Comparison of ENCODE assay signal across 1 cellular context in the genomic region with DNA sequence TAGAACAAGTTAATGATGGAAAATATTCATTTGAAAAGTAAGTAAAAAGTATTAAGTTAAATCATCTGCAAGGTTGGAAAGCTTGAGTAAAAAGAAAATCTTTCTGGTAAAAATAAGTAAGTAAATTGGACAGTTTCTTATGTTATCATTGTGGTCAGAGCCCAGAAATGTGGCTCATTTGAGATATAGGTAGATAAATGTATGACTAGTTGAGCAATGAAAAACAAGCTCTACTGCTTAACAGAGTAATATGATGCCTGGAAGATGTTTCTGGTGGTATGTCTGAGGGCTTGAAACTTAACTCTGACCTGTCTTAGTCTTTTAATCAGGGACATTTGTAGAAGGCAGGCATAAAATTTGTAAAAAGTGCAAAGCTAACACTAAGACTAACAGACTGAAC.
TF ChIP-seq lines count a peak whose summit lies in the region.

No MANE protein-coding gene starts in this region.

TF ChIP-seq in SK-N-SH, 30 proteins besides CTCF, POLR2A, EP300 and RAD21 (continued from another document):
- TF ChIP-seq, protein P1, sequence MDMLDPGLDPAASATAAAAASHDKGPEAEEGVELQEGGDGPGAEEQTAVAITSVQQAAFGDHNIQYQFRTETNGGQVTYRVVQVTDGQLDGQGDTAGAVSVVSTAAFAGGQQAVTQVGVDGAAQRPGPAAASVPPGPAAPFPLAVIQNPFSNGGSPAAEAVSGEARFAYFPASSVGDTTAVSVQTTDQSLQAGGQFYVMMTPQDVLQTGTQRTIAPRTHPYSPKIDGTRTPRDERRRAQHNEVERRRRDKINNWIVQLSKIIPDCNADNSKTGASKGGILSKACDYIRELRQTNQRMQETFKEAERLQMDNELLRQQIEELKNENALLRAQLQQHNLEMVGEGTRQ (IDR thresholded peaks at IDR 0.05; ENCODE audit: borderline replicate concordance, low read depth, low read length), result no peak
- no peak for TF ChIP-seq GATA2 (CRISPR knock-in tag; IDR thresholded peaks at IDR 0.05)
- TF ChIP-seq RFX5 (IDR thresholded peaks at IDR 0.05; ENCODE audit: low read length), result no peak
- TF ChIP-seq POLR2AphosphoS5 (IDR thresholded peaks at IDR 0.05; ENCODE audit: low read depth, low read length), result no peak
- no peak for TF ChIP-seq RCOR1 (IDR thresholded peaks at IDR 0.05; ENCODE audit: low read length)
- no peak for TF ChIP-seq TEAD4 (IDR thresholded peaks at IDR 0.05; ENCODE audit: borderline replicate concordance, insufficient read depth)
- TF ChIP-seq CHD2 (IDR thresholded peaks at IDR 0.05; ENCODE audit: low read length, partially characterized antibody), result no peak
- no peak for TF ChIP-seq FOXJ3 (CRISPR knock-in tag; IDR thresholded peaks at IDR 0.05)
- TF ChIP-seq RXRA (IDR thresholded peaks at IDR 0.05; ENCODE audit: borderline replicate concordance, low read depth), result no peak
- TF ChIP-seq, protein P2, sequence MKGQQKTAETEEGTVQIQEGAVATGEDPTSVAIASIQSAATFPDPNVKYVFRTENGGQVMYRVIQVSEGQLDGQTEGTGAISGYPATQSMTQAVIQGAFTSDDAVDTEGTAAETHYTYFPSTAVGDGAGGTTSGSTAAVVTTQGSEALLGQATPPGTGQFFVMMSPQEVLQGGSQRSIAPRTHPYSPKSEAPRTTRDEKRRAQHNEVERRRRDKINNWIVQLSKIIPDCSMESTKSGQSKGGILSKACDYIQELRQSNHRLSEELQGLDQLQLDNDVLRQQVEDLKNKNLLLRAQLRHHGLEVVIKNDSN (IDR thresholded peaks at IDR 0.05; ENCODE audit: borderline replicate concordance, low read depth), result no peak
- no peak for TF ChIP-seq FOSL2 (IDR thresholded peaks at IDR 0.05; ENCODE audit: borderline replicate concordance, low read depth)
- TF ChIP-seq ELF1 (IDR thresholded peaks at IDR 0.05), result no peak
